20 cellular contexts compared by ENCODE assay signal in the genomic region with DNA sequence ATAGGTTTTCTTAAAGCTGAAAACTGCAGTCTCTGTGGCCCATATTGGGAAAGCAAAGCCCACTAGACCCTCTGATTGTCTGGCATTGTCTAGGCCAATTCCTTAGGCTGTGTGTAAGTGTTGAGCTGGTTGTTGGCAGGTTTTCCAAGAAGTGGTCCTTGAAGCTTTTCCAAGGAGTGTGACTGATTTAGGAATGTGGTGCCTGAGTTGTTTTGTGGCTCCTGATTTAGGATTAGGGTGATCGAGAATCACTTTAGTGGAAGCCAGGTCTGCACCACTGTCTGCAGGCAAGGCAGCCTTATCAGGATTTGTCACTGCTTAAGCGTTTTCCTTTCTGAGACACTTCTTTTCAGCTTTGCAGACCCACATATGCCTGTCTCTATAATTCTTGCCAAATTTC.
DNase-seq lines count a peak whose midpoint lies in the region; ATAC-seq and TF ChIP-seq lines count a peak whose summit lies in the region.
"Had no signal": no experiment of that assay in that cellular context is flagged by ENCODE, and none has a peak within 500 bp of the region (broad histone marks: within the 10 kb centered on the region; RNA-seq: fewer than 3 reads in every experiment).

No MANE protein-coding gene starts in this region.

- no peak for ATAC-seq in Right ventricle myocardium superior (ENCODE audit: poor library complexity)

- H3K27me3 ChIP-seq in MG63 = no peaks in the 10 kb centered on the region
- H3K27me3 ChIP-seq: BE2C; BLaER1 treated with 17β-estradiol and CSF1 and Interleukin-3, amounts not matched to agents 10 nM and 100 nM had no signal

- peak; percentile 10 for DNase-seq in AG20443 (ENCODE audit: low spot score)
- DNase-seq in MG63 = peak; percentile 61
- DNase-seq in astrocyte of the hippocampus (ENCODE audit: low read depth, low spot score) = peak; percentile 37
- DNase-seq in fibroblast of the aortic adventitia (ENCODE audit: low read depth) = peak; percentile 60
- DNase-seq in inferior parietal cortex (ENCODE audit: extremely low spot score) = no peak
- no peak for DNase-seq in SW 1271 (lab: John Stamatoyannopoulos, UW)
- no peak for DNase-seq in Right ventricle myocardium superior
- no peak for DNase-seq in NCI-H2081 treated with DMSO at 0.1 percent for 48 hours (lab: John Stamatoyannopoulos, UW)
- DNase-seq: AML-193; BE2C; CD4-positive, alpha-beta T cell; CD8-positive, alpha-beta memory T cell; DMS 273 treated with DMSO at 0.1 percent for 48 hours; DMS79; EL; GDM1; GOT3; HFFc6 had no signal

- intact Hi-C loops in Right ventricle myocardium superior (cut with DNase I) = no loop called here

- no peaks in the 10 kb centered on the region for H3K36me3 ChIP-seq in MG63
- H3K36me3 ChIP-seq: BE2C; BLaER1 treated with 17β-estradiol and CSF1 and Interleukin-3, amounts not matched to agents 10 nM and 100 nM; HAP-1 had no signal

- TF ChIP-seq CTCF in fibroblast of the aortic adventitia (IDR thresholded peaks at IDR 0.05; ENCODE audit: insufficient read depth, low read length) = no peak

- no peaks in the 10 kb centered on the region; the same call in 1 of the 2 replicates for H3K9me3 ChIP-seq in MG63
- H3K9me3 ChIP-seq: BE2C, HAP-1 had no signal

- H3K4me3 ChIP-seq in MG63 (no peak overlapping the region), fibroblast of the aortic adventitia (ENCODE audit: low read depth, low read length) (no peak overlapping the region)
- H3K4me3 ChIP-seq: BLaER1 treated with 17β-estradiol and CSF1 and Interleukin-3, amounts not matched to agents 10 nM and 100 nM; HAP-1 had no signal

Comparison
In these comparisons a context has a peak if more than half of its experiments do, and no peak if none do; other contexts are left out.
1. DNase-seq: peak in AG20443 (single experiment), MG63 (single experiment), astrocyte of the hippocampus (single experiment) and fibroblast of the aortic adventitia (single experiment); none in inferior parietal cortex (single experiment), SW 1271 (0 of 2), Right ventricle myocardium superior (single experiment) and NCI-H2081 treated with DMSO at 0.1 percent for 48 hours (single experiment).